28 cellular contexts compared by ENCODE assay signal in genomic region chr3:188042466-188042865, GRCh38.
"Had no signal": no experiment of that assay in that cellular context is flagged by ENCODE, and none has a peak within 500 bp of the region (broad histone marks: within the 10 kb centered on the region; RNA-seq: fewer than 3 reads in every experiment).

No MANE protein-coding gene starts in this region.

- H3K27me3 ChIP-seq: gastrocnemius medialis, hepatocyte, left lung, neural progenitor cell, spleen, tibial nerve, upper lobe of right lung, uterus had no signal

- H3K9ac ChIP-seq: neural progenitor cell, parathyroid adenoma had no signal

- H3K79me2 ChIP-seq: hepatocyte, parathyroid adenoma had no signal

- H3K4me3 Mint-ChIP-seq: endodermal cell; memory B cell; nephron; neural progenitor cell; stimulated activated memory B cell treated with anti-CD40 and anti-IgM and Interleukin-4, amounts not matched to agents 10 μg/mL and 1 μg/mL and 100 μg/mL, for 72 hours had no signal

- H3K9me3 ChIP-seq: gastrocnemius medialis, left lung, spleen, thoracic aorta, tibial nerve, upper lobe of right lung, uterus had no signal

- H3K9me3 Mint-ChIP-seq: endodermal cell; memory B cell; nephron; neural progenitor cell; stimulated activated memory B cell treated with anti-CD40 and anti-IgM and Interleukin-4, amounts not matched to agents 10 μg/mL and 1 μg/mL and 100 μg/mL, for 72 hours had no signal

- H3K4me1 Mint-ChIP-seq: memory B cell; nephron; stimulated activated memory B cell treated with anti-CD40 and anti-IgM and Interleukin-4, amounts not matched to agents 10 μg/mL and 1 μg/mL and 100 μg/mL, for 72 hours had no signal

- H3K4me2 ChIP-seq: hepatocyte, neural progenitor cell had no signal

- H2AFZ ChIP-seq: hepatocyte, neural progenitor cell, parathyroid adenoma had no signal

- ATAC-seq: esophagus mucosa; left lung; stimulated activated memory B cell treated with anti-CD40 and anti-IgM and Interleukin-4, amounts not matched to agents 10 μg/mL and 1 μg/mL and 100 μg/mL, for 72 hours; stimulated activated naive CD8-positive, alpha-beta T cell treated with anti-CD3 and anti-CD28 coated beads, Interleukin-15, Interleukin-2, amounts not matched to agents 100 U/mL and 50 U/mL, for 24 hours; upper lobe of right lung had no signal

- H3K36me3 ChIP-seq: gastrocnemius medialis, left lung, neural progenitor cell, spleen, thoracic aorta, tibial nerve, upper lobe of right lung, uterus had no signal

- H3K36me3 Mint-ChIP-seq: neural progenitor cell; stimulated activated memory B cell treated with anti-CD40 and anti-IgM and Interleukin-4, amounts not matched to agents 10 μg/mL and 1 μg/mL and 100 μg/mL, for 72 hours had no signal

- H3K4me1 ChIP-seq: left lung, parathyroid adenoma, uterus had no signal

- H3K27ac ChIP-seq: dorsolateral prefrontal cortex, epithelial cell of prostate, hepatocyte, left lung, neural progenitor cell, parathyroid adenoma, skin epidermis, spleen, thoracic aorta, tibial nerve, upper lobe of right lung, uterus had no signal

- H3K4me3 ChIP-seq: dorsolateral prefrontal cortex, gastrocnemius medialis, hepatocyte, left lung, lung, neural progenitor cell, skin epidermis, spleen, thoracic aorta, tibial nerve, upper lobe of right lung, uterus had no signal

- H3K27ac Mint-ChIP-seq: endodermal cell; memory B cell; progenitor cell of endocrine pancreas; stimulated activated memory B cell treated with anti-CD40 and anti-IgM and Interleukin-4, amounts not matched to agents 10 μg/mL and 1 μg/mL and 100 μg/mL, for 72 hours had no signal

- DNase-seq: cerebellar nuclear complex; dorsolateral prefrontal cortex; effector CD4-positive, alpha-beta T cell; endodermal cell; foreskin fibroblast; gastrocnemius medialis; head of caudate nucleus; kidney; left lung; spleen; stimulated activated CD4-positive, alpha-beta T cell treated with anti-CD3 and anti-CD28 coated beads, Interleukin-4, amount 100 ng/mL, for 4 hours; stimulated activated naive CD8-positive, alpha-beta T cell treated with anti-CD3 and anti-CD28 coated beads, Interleukin-15, Interleukin-2, amounts not matched to agents 100 U/mL and 50 U/mL, for 24 hours; substantia nigra; upper lobe of right lung; uterus had no signal
